In genomic region chr2:226181909-226182308, GRCh38 we compare ENCODE assay signal across 1 cellular context.
TF ChIP-seq lines count a peak whose summit lies in the region.

No MANE protein-coding gene starts in this region.

TF ChIP-seq in HepG2, 621 proteins besides CTCF, POLR2A, EP300 and RAD21 (continued from another document):
- 0 out of 2 replicates have a peak, but pooled peaks have one; percentile 10 for TF ChIP-seq ZBTB40 (IDR thresholded peaks at IDR 0.05)
- no peak for TF ChIP-seq ZBTB40 (CRISPR knock-in tag; IDR thresholded peaks at IDR 0.05)
- peak; percentile 83 for TF ChIP-seq HNRNPK (IDR thresholded peaks at IDR 0.05; ENCODE audit: low read depth, low read length, poor library complexity, severe bottlenecking)
- no peak for TF ChIP-seq REST (IDR thresholded peaks at IDR 0.05; ENCODE audit: borderline replicate concordance in 1 of 2, low read depth in 1 of 2, low read length in 2 of 2)
- 0 out of 2 replicates have a peak, but pooled peaks have one; percentile 54 for TF ChIP-seq NONO (IDR thresholded peaks at IDR 0.05)
- TF ChIP-seq NONO (CRISPR knock-in tag; conservative IDR thresholded peaks at IDR 0.05) = no peak
- no peak for TF ChIP-seq ZNF737 (CRISPR knock-in tag; IDR thresholded peaks at IDR 0.05; ENCODE audit: borderline replicate concordance)
- TF ChIP-seq GTF3A (CRISPR knock-in tag; conservative IDR thresholded peaks at IDR 0.05) = no peak
